In the genomic region with DNA sequence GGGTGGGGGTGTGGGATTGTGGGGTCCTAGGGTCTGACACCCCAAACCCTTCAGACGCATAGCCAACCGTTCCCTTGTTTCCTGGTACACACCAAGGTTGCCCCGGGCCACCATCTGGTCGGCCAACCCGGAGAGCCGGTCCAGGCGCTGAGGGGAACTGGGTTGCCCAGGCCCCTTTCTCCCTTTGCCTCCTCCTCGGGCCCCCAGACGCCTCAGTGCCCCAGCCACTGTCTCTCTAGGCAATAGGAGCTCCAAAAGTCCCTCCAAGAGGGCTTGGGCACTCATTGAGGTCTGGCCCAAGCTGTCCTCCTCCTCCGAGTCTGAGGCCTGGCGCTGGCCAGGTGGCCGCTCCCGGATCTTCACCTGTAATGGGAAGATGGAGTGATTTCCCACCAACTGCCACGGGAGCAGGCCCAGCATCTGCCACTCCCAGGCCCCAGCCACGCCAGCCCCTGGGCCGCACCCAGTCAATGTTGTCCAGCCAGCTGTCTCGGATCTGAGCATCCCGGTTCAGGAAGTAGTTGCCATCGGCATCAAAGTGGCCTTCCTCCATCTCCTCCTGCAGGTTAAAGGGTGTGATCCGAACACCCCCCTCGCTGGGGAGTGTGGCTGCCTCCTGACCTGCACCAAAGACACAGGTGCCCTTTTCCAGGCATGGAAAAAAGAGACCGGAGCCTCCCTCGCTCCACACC, we compare ENCODE assay signal across 8 cellular contexts. TPM values are rescaled to one million over a fixed set of nuclear protein-coding genes. Genes with fewer than 3 reads are reported as not detected.
DNase-seq lines count a peak whose midpoint lies in the region; ATAC-seq and TF ChIP-seq lines count a peak whose summit lies in the region.

No MANE protein-coding gene starts in this region.

- intact Hi-C loops in esophagus squamous epithelium (cut with DNase I): no loop called here
- intact Hi-C loops in sciatic nerve (cut with DNase I): no loop called here

- H3K4me3 ChIP-seq in DOHH2 (ENCODE audit: low read length): peak overlapping the region; percentile 86
- peak overlapping the region in 1 of 4 donors; percentile 89 for H3K4me3 ChIP-seq in esophagus squamous epithelium

- H3K9me3 ChIP-seq in DOHH2 (ENCODE audit: control insufficient read depth, insufficient read depth, low read length) (no peaks in the 10 kb centered on the region), esophagus squamous epithelium (no peaks in the 10 kb centered on the region)

- ATAC-seq in sciatic nerve: no peak
- no peak for ATAC-seq in HG02870 (IDR thresholded peaks at IDR 0.05; ENCODE audit: unreplicated experiment)
- ATAC-seq in HG02970 (IDR thresholded peaks at IDR 0.05; ENCODE audit: low FRiP score, unreplicated experiment): no peak

- DNase-seq in RWPE1 (ENCODE audit: low spot score) (no peak), esophagus squamous epithelium (lab: John Stamatoyannopoulos, UW) (no peak), sciatic nerve (ENCODE audit: low spot score) (peak; percentile 52), SHP77 (lab: John Stamatoyannopoulos, UW) (no peak), A172 (ENCODE audit: low spot score) (no peak)

- TF ChIP-seq POLR2A in esophagus squamous epithelium (IDR thresholded peaks at IDR 0.05): no peak

- WGBS in esophagus squamous epithelium, 2 donors: 75 to 95% methylated on average over 10 to 19 of the region's 23 CpGs

- H3K27me3 ChIP-seq in DOHH2 (ENCODE audit: control insufficient read depth, low read length) (no peaks in the 10 kb centered on the region), esophagus squamous epithelium (no peaks in the 10 kb centered on the region)

- H3K79me2 ChIP-seq in DOHH2 (ENCODE audit: control insufficient read depth, low read length): peaks cover 61% of the 10 kb centered on the region

- H3K9me2 ChIP-seq in DOHH2 (replicated peaks; ENCODE audit: control insufficient read depth, low read length): no peaks in the 10 kb centered on the region

- CTCF ChIA-PET in RWPE1 (lab: Yijun Ruan, JAX): interaction anchor here (1.0 kb wide), 1 partner anchor 12 kb away, joined by 4 read pairs; no protein-coding TSS in a partner anchor

- no peaks in the 10 kb centered on the region for H4K20me1 ChIP-seq in DOHH2 (ENCODE audit: control insufficient read depth, insufficient read depth, low read depth, low read length)

- POLR2A ChIA-PET in RWPE1 (lab: Yijun Ruan, JAX; ENCODE audit: low non-redundant PET): interaction anchor here (0.5 to 1.3 kb wide), 2 partner anchors 19 to 659 kb away, joined by 4 to 10 read pairs; no protein-coding TSS in a partner anchor

- H3K36me3 ChIP-seq in DOHH2 (ENCODE audit: control insufficient read depth, low read length): peaks cover 83% of the 10 kb centered on the region
- peaks cover 22 to 62% (median 23%) of the 10 kb centered on the region in 3 donors for H3K36me3 ChIP-seq in esophagus squamous epithelium

- peak overlapping the region; percentile 86 for H3K4me2 ChIP-seq in DOHH2 (ENCODE audit: low read length)

- H3K4me1 ChIP-seq in DOHH2 (ENCODE audit: control insufficient read depth, low read length) (peaks cover 80% of the 10 kb centered on the region), esophagus squamous epithelium (peaks cover 38 to 65% (median 39%) of the 10 kb centered on the region in 3 donors)

- peaks cover 32% of the 10 kb centered on the region for H3F3A ChIP-seq in DOHH2 (ENCODE audit: control insufficient read depth, insufficient read depth)

- H3K27ac ChIP-seq in DOHH2 (ENCODE audit: low read depth, low read length) (0 out of 2 replicates have a peak overlapping the region, but pooled peaks have one; percentile 64), RWPE1 (peak overlapping the region; percentile 95), esophagus squamous epithelium (peak overlapping the region; percentile 90 to 98 (median 98))

- TF ChIP-seq CTCF in DOHH2 (IDR thresholded peaks at IDR 0.05; ENCODE audit: low read depth, low read length, poor library complexity, severe bottlenecking) (no peak), RWPE1 (conservative IDR thresholded peaks at IDR 0.05; ENCODE audit: low read depth) (no peak), esophagus squamous epithelium (IDR thresholded peaks at IDR 0.05) (no peak)

RNA-seq across cellular contexts. Expression of gene CD2BP2, which starts 1.5 kb away (rescaled TPM):
- total RNA-seq in esophagus squamous epithelium: 10 to 100 TPM; 21.9 to 38.0 (median 28.5) TPM
- 49.8 TPM for total RNA-seq in sciatic nerve
- 87.1 and 116 TPM in 2 replicates for total RNA-seq in A172 (2014; rRNA removed; shearing (Covaris generic))

RNA-seq across cellular contexts. Expression of gene TBC1D10B, which starts 16.7 kb away (rescaled TPM):
- 10 to 100 TPM; 21.9 to 33.9 (median 26.1) TPM for total RNA-seq in esophagus squamous epithelium
- total RNA-seq in sciatic nerve: 39.6 TPM
- 47.0 and 55.6 TPM in 2 replicates for total RNA-seq in A172 (2014; rRNA removed; shearing (Covaris generic))

RNA-seq across cellular contexts. Expression of gene MYL11, which starts 21.0 kb away (rescaled TPM):
- total RNA-seq in esophagus squamous epithelium: not detected
- total RNA-seq in sciatic nerve: not detected
- not detected in 2 replicates for total RNA-seq in A172 (2014; rRNA removed; shearing (Covaris generic))

RNA-seq across cellular contexts. Expression of gene SEPTIN1, which starts 28.8 kb away (rescaled TPM):
- total RNA-seq in esophagus squamous epithelium (1 to 10 TPM; 1.2 to 7.1 (median 2.7) TPM), sciatic nerve (7.2 TPM)
- total RNA-seq in A172 (2014; rRNA removed; shearing (Covaris generic)): not detected in 2 replicates

RNA-seq across cellular contexts. Expression of gene ZNF48, which starts 41.6 kb away (rescaled TPM):
- 1 to 10 TPM; 2.8 to 5.9 (median 4.5) TPM for total RNA-seq in esophagus squamous epithelium
- total RNA-seq in sciatic nerve: 6.7 TPM
- 19.1 and 20.7 TPM in 2 replicates for total RNA-seq in A172 (2014; rRNA removed; shearing (Covaris generic))
